ENCODE assay signal across 9 cellular contexts in the genomic region with DNA sequence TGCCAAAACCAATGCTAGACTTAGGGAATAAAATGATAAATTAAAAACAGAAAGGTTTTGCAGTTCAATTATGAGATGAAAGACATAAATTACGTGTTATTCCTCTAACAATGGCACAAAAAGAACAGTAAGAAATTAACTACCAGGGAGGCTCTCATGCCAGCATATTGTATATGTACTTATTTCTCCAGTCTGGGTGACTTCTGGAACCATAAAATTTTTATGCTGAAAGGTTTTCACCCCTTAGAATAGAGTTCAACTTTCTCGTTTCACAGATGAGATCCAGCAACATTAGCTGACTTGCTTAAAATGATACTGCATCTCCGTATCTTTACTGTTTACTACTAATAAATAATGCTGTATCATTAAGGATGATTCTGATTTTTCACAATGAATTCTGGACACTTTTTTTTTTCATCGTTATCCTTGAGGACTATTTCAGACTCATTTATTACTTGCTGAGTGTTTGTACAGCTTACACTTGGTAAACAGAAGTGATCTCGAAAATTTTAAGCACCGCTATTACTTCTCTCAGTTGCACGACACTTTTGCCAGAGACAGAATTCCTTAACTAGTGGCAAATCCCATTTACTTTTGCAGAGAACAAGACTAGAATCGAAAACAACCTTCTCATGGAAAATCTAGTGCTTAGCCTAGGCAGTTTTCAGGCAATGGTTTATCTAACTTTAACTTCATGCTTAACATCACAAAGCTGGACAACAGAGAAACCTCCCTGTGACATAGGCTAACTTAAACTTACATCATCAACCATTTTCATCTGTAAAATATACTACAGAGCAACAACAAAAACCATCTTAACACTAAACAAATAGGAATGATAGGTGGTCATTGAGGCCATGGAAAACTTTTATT. TPM values are rescaled to one million over a fixed set of nuclear protein-coding genes. Genes with fewer than 3 reads are reported as not detected.
DNase-seq lines count a peak whose midpoint lies in the region; TF ChIP-seq lines count a peak whose summit lies in the region.
"Had no signal": no experiment of that assay in that cellular context is flagged by ENCODE, and none has a peak within 500 bp of the region (broad histone marks: within the 10 kb centered on the region; RNA-seq: fewer than 3 reads in every experiment).

No MANE protein-coding gene starts in this region.

- DNase-seq in AG04450 (ENCODE audit: low read depth, low spot score): no peak
- no peak for DNase-seq in HFF-Myc (ENCODE audit: extremely low read depth, low read depth)
- DNase-seq in breast epithelium (ENCODE audit: low spot score in 2 of 2): no peak
- DNase-seq in iPS-NIHi7 (ENCODE audit: extremely low spot score): no peak
- DNase-seq in GM03348 (ENCODE audit: low spot score): no peak
- DNase-seq in AML-193 (lab: John Stamatoyannopoulos, UW): no peak
- no peak for DNase-seq in GM19238 (ENCODE audit: insufficient read length, low spot score)
- DNase-seq: NCI-H1694 had no signal

- H3K4me3 ChIP-seq in AG04450 (ENCODE audit: low read depth, low read length) (peak overlapping the region; percentile 71), HFF-Myc (replicated peaks; ENCODE audit: low read depth, low read length) (peak overlapping the region; percentile 84), breast epithelium (peak overlapping the region; percentile 42 to 87 (median 50)), muscle layer of colon (ENCODE audit: low read depth in 1 of 2, low read length in 2 of 2) (peak overlapping the region in 1 of 2 donors; percentile 99)

- H3K36me3 ChIP-seq in breast epithelium: no peaks in the 10 kb centered on the region
- peaks cover 34% of the 10 kb centered on the region for H3K36me3 ChIP-seq in muscle layer of colon (ENCODE audit: insufficient read depth, low read length)

- POLR2A ChIA-PET in AG04450 (lab: Yijun Ruan, JAX): interaction anchor here (0.6 to 1.0 kb wide), 2 partner anchors 9 to 23 kb away, joined by 3 read pairs; a partner anchor contains a TSS

- intact Hi-C loops in breast epithelium (cut with DNase I; ENCODE audit: low total_unique reads): no loop called here

- TF ChIP-seq POLR2A in breast epithelium (IDR thresholded peaks at IDR 0.05): no peak

- CTCF ChIA-PET in AG04450 (lab: Charles Lee): no interaction called here

- no peaks in the 10 kb centered on the region for H3K27me3 ChIP-seq in AG04450 (ENCODE audit: control insufficient read depth, insufficient read depth, low read length)
- H3K27me3 ChIP-seq in breast epithelium: no peaks in the 10 kb centered on the region
- H3K27me3 ChIP-seq in muscle layer of colon (ENCODE audit: control insufficient read depth in 1 of 2, insufficient read depth in 2 of 2, low read length in 2 of 2): no peaks in the 10 kb centered on the region

- TF ChIP-seq CTCF in AG04450 (IDR thresholded peaks at IDR 0.05; ENCODE audit: low read depth, low read length) (no peak), HFF-Myc (IDR thresholded peaks at IDR 0.05; ENCODE audit: low read depth, low read length, missing control alignments) (no peak), breast epithelium (IDR thresholded peaks at IDR 0.05) (no peak)

- H3K9me3 ChIP-seq in AG04450 (ENCODE audit: control insufficient read depth, insufficient read depth, low read length): no peaks in the 10 kb centered on the region
- no peaks in the 10 kb centered on the region for H3K9me3 ChIP-seq in breast epithelium
- H3K9me3 ChIP-seq in muscle layer of colon (ENCODE audit: low read length): no peaks in the 10 kb centered on the region

- H3K9ac ChIP-seq in muscle layer of colon (ENCODE audit: low read length): peak overlapping the region; percentile 4

- H3K4me1 ChIP-seq in breast epithelium (peaks cover 11 to 30% of the 10 kb centered on the region in 2 donors), muscle layer of colon (ENCODE audit: insufficient read depth, low read length) (peaks cover 40% of the 10 kb centered on the region)

- H3K27ac ChIP-seq in AG04450 (ENCODE audit: low read depth, low read length): no peak overlapping the region
- peak overlapping the region in 1 of 2 donors; percentile 71 for H3K27ac ChIP-seq in breast epithelium
- H3K27ac ChIP-seq in muscle layer of colon (ENCODE audit: low read depth, low read length): peak overlapping the region; percentile 6

RNA-seq across cellular contexts. Expression of a gene that starts 2.7 kb away (rescaled TPM):
- polyA plus RNA-seq in AG04450 (2011; rRNA removed): 29.4 and 45.9 TPM in 2 replicates
- polyA minus RNA-seq in AG04450 (2011; rRNA and poly(A)+ RNA removed): 13.9 and 21.1 TPM in 2 replicates
- 100 to 1,000 TPM in 2 of 3 donors, 10 to 100 TPM in 1; 85.5 to 122 (median 112) TPM for total RNA-seq in breast epithelium

RNA-seq across cellular contexts. Expression of a gene that starts 3.0 kb away (rescaled TPM):
- 6.1 and 10.0 TPM in 2 replicates for polyA plus RNA-seq in AG04450 (2011; rRNA removed)
- 10.7 and 17.5 TPM in 2 replicates for polyA minus RNA-seq in AG04450 (2011; rRNA and poly(A)+ RNA removed)
- total RNA-seq in breast epithelium: 10 to 100 TPM; 15.5 to 36.0 (median 18.0) TPM

RNA-seq across cellular contexts. Expression of a gene that starts 23.4 kb away (rescaled TPM):
- polyA plus RNA-seq in AG04450 (2011; rRNA removed): 13.0 and 16.6 TPM in 2 replicates
- polyA minus RNA-seq in AG04450 (2011; rRNA and poly(A)+ RNA removed): 11.0 and 12.0 TPM in 2 replicates
- 10 to 100 TPM; 16.8 to 42.0 (median 30.8) TPM for total RNA-seq in breast epithelium
